8 cellular contexts compared by ENCODE assay signal in the genomic region with DNA sequence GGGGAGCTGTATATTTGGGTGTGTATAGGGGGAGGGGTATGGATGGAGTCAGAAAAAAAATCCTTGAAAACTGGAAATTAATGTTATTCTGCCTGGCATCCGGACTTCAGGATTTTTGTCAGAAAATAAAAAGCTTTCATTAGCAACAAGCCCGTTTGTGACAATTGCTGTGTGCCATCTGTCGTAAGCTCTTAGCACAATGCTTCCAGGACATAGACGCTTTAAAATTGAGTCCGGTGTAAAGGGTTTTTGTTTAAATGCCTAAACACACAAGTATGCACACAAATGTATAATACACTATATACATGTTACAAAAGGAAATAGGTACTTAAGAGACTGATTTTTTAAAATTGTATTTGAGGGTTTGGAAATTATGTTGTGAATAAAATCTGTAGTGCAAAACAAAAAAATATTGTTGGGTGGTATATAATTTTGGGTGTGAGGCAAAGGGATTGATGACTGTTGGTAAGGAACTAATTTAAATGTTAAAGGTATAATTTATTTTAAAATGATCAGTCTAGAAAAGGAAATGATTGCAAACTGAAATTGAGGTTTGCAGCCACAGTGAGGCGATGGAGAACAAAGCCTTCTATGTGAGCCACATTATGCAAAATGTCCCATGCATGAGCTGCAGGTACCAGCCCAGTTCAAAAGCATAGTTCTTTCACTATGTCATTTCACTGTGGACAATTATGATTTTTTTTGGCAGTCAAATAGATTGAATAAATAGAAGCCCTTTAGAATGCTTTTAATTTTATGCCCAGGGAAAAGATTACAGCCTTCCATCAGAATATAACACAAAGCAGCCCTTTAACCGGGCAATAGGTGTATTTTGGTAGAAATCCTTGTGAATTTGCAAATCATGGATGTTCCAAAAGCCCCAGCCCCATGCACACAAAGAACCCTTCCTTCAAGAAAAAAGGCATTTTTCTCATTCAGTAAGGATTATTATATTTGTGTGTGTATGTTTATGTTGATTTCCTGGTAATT. TPM values are rescaled to one million over a fixed set of nuclear protein-coding genes. Genes with fewer than 3 reads are reported as not detected.
DNase-seq lines count a peak whose midpoint lies in the region; ATAC-seq and TF ChIP-seq lines count a peak whose summit lies in the region.

No MANE protein-coding gene starts in this region.

- peak; percentile 72 for TF ChIP-seq RAD21 in neural cell (conservative IDR thresholded peaks at IDR 0.05)

- no peak for DNase-seq in CD4-positive, alpha-beta memory T cell
- DNase-seq in PC-9: peak; percentile 24 to 54
- peak; percentile 41 for DNase-seq in epithelial cell of prostate (ENCODE audit: low read depth, low spot score)
- DNase-seq in activated CD4-positive, alpha-beta memory T cell treated with anti-CD3 and anti-CD28 coated beads for 36 hours: no peak
- no peak for DNase-seq in stimulated activated CD4-positive, alpha-beta T cell treated with anti-CD3 and anti-CD28 coated beads, Interleukin-4, amount 100 ng/mL, for 24 hours

- peaks cover 9% of the 10 kb centered on the region for H3K4me1 ChIP-seq in CD4-positive, alpha-beta memory T cell (ENCODE audit: insufficient read depth, low read length)
- H3K4me1 ChIP-seq in KMS-11 (ENCODE audit: low read depth, poor library complexity, severe bottlenecking) (peaks cover 36% of the 10 kb centered on the region), PC-9 (replicated peaks; ENCODE audit: insufficient read depth) (peaks cover 19% of the 10 kb centered on the region)

- no peak overlapping the region for H3K27ac ChIP-seq in CD4-positive, alpha-beta memory T cell (ENCODE audit: low read depth, low read length)
- H3K27ac ChIP-seq in KMS-11 (no peak overlapping the region), PC-9 (peak overlapping the region; percentile 83), epithelial cell of prostate (peak overlapping the region; percentile 82), neural cell (ENCODE audit: low read length) (peak overlapping the region; percentile 93)

- peaks cover 5 to 15% (median 10%) of the 10 kb centered on the region in 4 donors for H3K4me1 Mint-ChIP-seq in CD4-positive, alpha-beta memory T cell
- H3K4me1 Mint-ChIP-seq in activated CD4-positive, alpha-beta memory T cell treated with anti-CD3 and anti-CD28 coated beads for 36 hours (ENCODE audit: low read depth): peaks cover 10% of the 10 kb centered on the region

- H3K79me2 ChIP-seq in KMS-11 (ENCODE audit: insufficient read depth, low read depth) (no peaks in the 10 kb centered on the region), PC-9 (ENCODE audit: low read depth) (no peaks in the 10 kb centered on the region), neural cell (replicated peaks; ENCODE audit: insufficient read depth, low read length) (peaks cover 62% of the 10 kb centered on the region)

- H3K4me3 Mint-ChIP-seq in CD4-positive, alpha-beta memory T cell: peak overlapping the region in 7 of 8 donors; percentile 23 to 79 (median 70)
- no peak overlapping the region for H3K4me3 Mint-ChIP-seq in activated CD4-positive, alpha-beta memory T cell treated with anti-CD3 and anti-CD28 coated beads for 36 hours

- H3K4me3 ChIP-seq in CD4-positive, alpha-beta memory T cell (ENCODE audit: low read length in 2 of 2): no peak overlapping the region
- no peak overlapping the region for H3K4me3 ChIP-seq in KMS-11 (IDR thresholded peaks at IDR 0.05; ENCODE audit: insufficient read depth, low read depth, low read length)
- H3K4me3 ChIP-seq in PC-9: peak overlapping the region; percentile 93
- peak overlapping the region; percentile 94 for H3K4me3 ChIP-seq in neural cell (ENCODE audit: low read length)

- CTCF ChIA-PET in CD4-positive, alpha-beta memory T cell (lab: Charles Lee; ENCODE audit: partially characterized antibody): no interaction called here
- CTCF ChIA-PET in PC-9 (lab: Charles Lee): interaction anchor here (0.6 to 1.0 kb wide), 7 partner anchors 9 to 315 kb away, joined by 3 read pairs; no protein-coding TSS in a partner anchor
- CTCF ChIA-PET in activated CD4-positive, alpha-beta memory T cell treated with anti-CD3 and anti-CD28 coated beads for 36 hours (lab: Charles Lee): interaction anchor here (1.2 kb wide), 1 partner anchor 152 kb away, joined by 3 read pairs; no protein-coding TSS in a partner anchor

- no peaks in the 10 kb centered on the region for H3K36me3 ChIP-seq in CD4-positive, alpha-beta memory T cell (ENCODE audit: insufficient read depth, low read length)
- H3K36me3 ChIP-seq in KMS-11 (ENCODE audit: insufficient read depth) (no peaks in the 10 kb centered on the region), PC-9 (ENCODE audit: low read depth) (no peaks in the 10 kb centered on the region), neural cell (ENCODE audit: insufficient read depth, low read length) (no peaks in the 10 kb centered on the region)

- no TSS peak for BruUV-seq in PC-9 (replicated peaks; lab: Mats Ljungman, UMichigan)

- no peaks in the 10 kb centered on the region for H3F3A ChIP-seq in PC-9 (ENCODE audit: insufficient read depth, low read depth)
- H3F3A ChIP-seq in neural cell (ENCODE audit: insufficient read depth, low read length, poor library complexity, severe bottlenecking): peaks cover 4% of the 10 kb centered on the region

- no peaks in the 10 kb centered on the region for H3K36me3 Mint-ChIP-seq in CD4-positive, alpha-beta memory T cell
- peaks cover 2% of the 10 kb centered on the region for H3K36me3 Mint-ChIP-seq in activated CD4-positive, alpha-beta memory T cell treated with anti-CD3 and anti-CD28 coated beads for 36 hours

- peaks cover 0 to 7% (median 0%) of the 10 kb centered on the region in 8 donors for H3K9me3 Mint-ChIP-seq in CD4-positive, alpha-beta memory T cell
- H3K9me3 Mint-ChIP-seq in activated CD4-positive, alpha-beta memory T cell treated with anti-CD3 and anti-CD28 coated beads for 36 hours: no peaks in the 10 kb centered on the region

- intact Hi-C loops in CD4-positive, alpha-beta memory T cell (cut with micrococcal nuclease): no loop called here
- intact Hi-C loops in PC-9 (cut with micrococcal nuclease; ENCODE audit: unreplicated experiment): loop anchor here (1.0 to 2.0 kb wide), 7 partner anchors 47 to 775 kb away; no protein-coding TSS in a partner anchor
- intact Hi-C loops in activated CD4-positive, alpha-beta memory T cell treated with anti-CD3 and anti-CD28 coated beads for 36 hours (cut with micrococcal nuclease): loop anchor here (2.0 to 10.0 kb wide), 5 partner anchors 91 to 1161 kb away; a partner anchor contains a TSS

- H2AFZ ChIP-seq in KMS-11 (ENCODE audit: low read depth): peak overlapping the region; percentile 99; the same call in 1 of the 2 replicates
- H2AFZ ChIP-seq in PC-9: peak overlapping the region; percentile 25; the same call in 1 of the 2 replicates
- peak overlapping the region; percentile 41 for H2AFZ ChIP-seq in neural cell (ENCODE audit: low read depth, low read length)

- H3K9me3 ChIP-seq in CD4-positive, alpha-beta memory T cell (ENCODE audit: control insufficient read depth in 1 of 2, low read length in 2 of 2): no peaks in the 10 kb centered on the region
- H3K9me3 ChIP-seq in PC-9 (ENCODE audit: insufficient read depth, low read depth) (no peaks in the 10 kb centered on the region), neural cell (ENCODE audit: low read length) (no peaks in the 10 kb centered on the region)

- H3K4me2 ChIP-seq in KMS-11 (peak overlapping the region; percentile 85), PC-9 (peak overlapping the region; percentile 86), neural cell (ENCODE audit: low read length) (peak overlapping the region; percentile 95)

- no peak overlapping the region for H3K27ac Mint-ChIP-seq in CD4-positive, alpha-beta memory T cell
- no peak overlapping the region for H3K27ac Mint-ChIP-seq in activated CD4-positive, alpha-beta memory T cell treated with anti-CD3 and anti-CD28 coated beads for 36 hours

- no peak overlapping the region; the same call in 1 of the 2 replicates for H3K9ac ChIP-seq in KMS-11
- H3K9ac ChIP-seq in neural cell (ENCODE audit: low read length): peak overlapping the region; percentile 92

- peak; percentile 38 for ATAC-seq in GM18861 (IDR thresholded peaks at IDR 0.05; ENCODE audit: unreplicated experiment)

- H3K9me2 ChIP-seq in PC-9 (ENCODE audit: insufficient read depth) (no peaks in the 10 kb centered on the region), neural cell (ENCODE audit: insufficient read depth, low read length) (no peaks in the 10 kb centered on the region)

- H4K20me1 ChIP-seq in KMS-11 (ENCODE audit: insufficient read depth) (no peaks in the 10 kb centered on the region), PC-9 (ENCODE audit: insufficient read depth) (no peaks in the 10 kb centered on the region), neural cell (ENCODE audit: insufficient read depth) (peaks cover 12% of the 10 kb centered on the region)

- H3K27me3 Mint-ChIP-seq in CD4-positive, alpha-beta memory T cell: peaks cover 17 to 22% of the 10 kb centered on the region in 2 donors
- H3K27me3 Mint-ChIP-seq in activated CD4-positive, alpha-beta memory T cell treated with anti-CD3 and anti-CD28 coated beads for 36 hours: peaks cover 25% of the 10 kb centered on the region

- no peaks in the 10 kb centered on the region for H3K27me3 ChIP-seq in CD4-positive, alpha-beta memory T cell (ENCODE audit: insufficient read depth, low read length)
- H3K27me3 ChIP-seq in KMS-11 (ENCODE audit: insufficient read depth, low read depth) (no peaks in the 10 kb centered on the region), PC-9 (ENCODE audit: insufficient read depth, low read depth) (no peaks in the 10 kb centered on the region), neural cell (ENCODE audit: insufficient read depth, low read depth, low read length) (no peaks in the 10 kb centered on the region)

- POLR2A ChIA-PET in CD4-positive, alpha-beta memory T cell (lab: Charles Lee; ENCODE audit: partially characterized antibody): no interaction called here
- POLR2A ChIA-PET in PC-9 (lab: Charles Lee; ENCODE audit: unreplicated experiment): interaction anchor here (0.5 to 1.2 kb wide), 4 partner anchors 42 to 1615 kb away, joined by 5 to 8 read pairs (median 7); no protein-coding TSS in a partner anchor
- POLR2A ChIA-PET in activated CD4-positive, alpha-beta memory T cell treated with anti-CD3 and anti-CD28 coated beads for 36 hours (lab: Charles Lee): no interaction called here

- TF ChIP-seq CTCF in KMS-11 (conservative IDR thresholded peaks at IDR 0.05; ENCODE audit: low read depth, low read length): peak; percentile 42
- TF ChIP-seq CTCF in PC-9 (conservative IDR thresholded peaks at IDR 0.05): peak; percentile 62
- peak; percentile 84 for TF ChIP-seq CTCF in neural cell (IDR thresholded peaks at IDR 0.05; ENCODE audit: poor library complexity, severe bottlenecking)

- no peak for TF ChIP-seq EP300 in neural cell (conservative IDR thresholded peaks at IDR 0.05; ENCODE audit: poor library complexity, severe bottlenecking)

TF ChIP-seq in neural cell, 6 proteins besides CTCF, POLR2A, EP300 and RAD21 (continues in another document):
- TF ChIP-seq TAF1 (IDR thresholded peaks at IDR 0.05; ENCODE audit: low read depth) (peak; percentile 90), SMC3 (conservative IDR thresholded peaks at IDR 0.05; ENCODE audit: poor library complexity) (peak; percentile 79)

RNA-seq across cellular contexts. Expression of a gene that starts 1.5 kb away (rescaled TPM):
- under 1 TPM; 0.41 to 0.47 TPM for total RNA-seq in CD4-positive, alpha-beta memory T cell
- polyA plus RNA-seq in CD4-positive, alpha-beta memory T cell: under 1 TPM in 1 of 2 donors, not detected in 1; 0.20 TPM
- 67.7 and 71.1 TPM in 2 replicates for total RNA-seq in PC-9 (2021)
- 436 and 450 TPM in 2 replicates for polyA plus RNA-seq in neural cell
- polyA minus RNA-seq in neural cell: 1,231 and 1,493 TPM in 2 replicates
- under 1 TPM; 0.07 to 0.27 TPM for total RNA-seq in activated CD4-positive, alpha-beta memory T cell treated with anti-CD3 and anti-CD28 coated beads for 36 hours

Comparison
In these comparisons a context has a peak if more than half of its experiments do, and no peak if none do; other contexts are left out.
1. DNase-seq: peak in PC-9 (2 of 2) and epithelial cell of prostate (single experiment); none in CD4-positive, alpha-beta memory T cell (0 of 5), activated CD4-positive, alpha-beta memory T cell treated with anti-CD3 and anti-CD28 coated beads for 36 hours (single experiment) and stimulated activated CD4-positive, alpha-beta T cell treated with anti-CD3 and anti-CD28 coated beads, Interleukin-4, amount 100 ng/mL, for 24 hours (single experiment).
2. H3K27ac ChIP-seq: peak in PC-9 (single experiment), epithelial cell of prostate (single experiment) and neural cell (single experiment); none in CD4-positive, alpha-beta memory T cell (single experiment) and KMS-11 (single experiment).
3. H3K4me3 ChIP-seq: peak in PC-9 (single experiment) and neural cell (single experiment); none in CD4-positive, alpha-beta memory T cell (0 of 2) and KMS-11 (single experiment).
4. H2AFZ ChIP-seq: peak in every context shown above with its lines; median percentile 99 in KMS-11; 41 in neural cell; 25 in PC-9.
5. RNA of a gene that starts 1.5 kb away (total RNA-seq): 67.7 to 71.1 TPM in PC-9; 0.41 to 0.47 TPM in CD4-positive, alpha-beta memory T cell and 0.07 to 0.27 TPM in activated CD4-positive, alpha-beta memory T cell treated with anti-CD3 and anti-CD28 coated beads for 36 hours; every median in the first group is over 10 times any median in the second.
6. Peak in every context shown above with its lines, with median percentiles within 50 percentile points of each other: H3K4me2 ChIP-seq and CTCF ChIP-seq.